In the genomic region with DNA sequence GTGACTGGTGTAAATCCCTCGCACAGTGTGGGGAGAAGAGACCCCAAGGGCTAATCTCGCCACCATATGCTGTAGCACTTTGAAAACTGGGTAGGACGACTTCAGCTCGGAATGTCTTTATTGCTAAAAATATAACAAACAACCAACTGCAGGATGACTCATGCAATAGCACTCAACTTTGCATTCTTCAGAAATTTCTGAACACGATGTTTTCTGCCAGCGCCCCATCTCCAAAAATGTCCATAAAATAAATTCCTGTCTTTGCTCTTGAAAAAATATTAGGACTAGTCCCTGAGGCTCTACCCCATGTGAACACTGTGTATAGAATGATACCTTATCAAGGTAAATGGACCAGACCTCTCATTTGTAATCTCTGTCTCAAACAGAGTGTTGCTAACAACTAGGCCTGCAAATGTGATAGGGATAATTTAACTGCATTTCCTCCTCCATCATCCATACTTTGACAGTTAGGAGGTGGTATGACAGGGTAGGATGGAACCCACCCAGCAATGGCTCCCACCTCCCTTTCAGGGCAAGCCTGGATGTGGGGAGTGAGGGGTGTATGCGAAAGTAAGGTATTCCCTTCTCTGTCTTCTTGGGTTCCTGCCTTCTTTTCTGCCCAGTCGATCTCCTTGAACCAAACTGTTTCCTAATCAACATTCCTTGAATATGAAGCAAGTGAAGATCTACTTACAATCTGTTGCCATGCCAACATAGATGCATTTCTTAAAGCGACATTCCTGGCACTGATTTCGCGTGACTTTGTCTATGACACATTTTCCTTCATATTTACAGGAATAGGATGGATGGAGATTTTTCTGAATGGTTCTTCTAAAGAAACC, we compare ENCODE assay signal across 8 cellular contexts.
DNase-seq lines count a peak whose midpoint lies in the region; ATAC-seq and TF ChIP-seq lines count a peak whose summit lies in the region.

No MANE protein-coding gene starts in this region.

- no peak overlapping the region for H3K4me3 ChIP-seq in left ventricle myocardium inferior
- H3K4me3 ChIP-seq in suprapubic skin: no peak overlapping the region

- no peak for TF ChIP-seq EP300 in suprapubic skin (IDR thresholded peaks at IDR 0.05)

- peak in 1 of 2 donors; percentile 7 for TF ChIP-seq POLR2A in suprapubic skin (IDR thresholded peaks at IDR 0.05)

- H3K9me3 ChIP-seq in left ventricle myocardium inferior (replicated peaks): no peaks in the 10 kb centered on the region
- H3K9me3 ChIP-seq in suprapubic skin: no peaks in the 10 kb centered on the region

- H3K27me3 ChIP-seq in left ventricle myocardium inferior (ENCODE audit: low read depth): no peaks in the 10 kb centered on the region
- no peaks in the 10 kb centered on the region for H3K27me3 ChIP-seq in suprapubic skin

- intact Hi-C loops in left ventricle myocardium inferior (cut with micrococcal nuclease): no loop called here

- H3K36me3 ChIP-seq in left ventricle myocardium inferior (peaks cover 5% of the 10 kb centered on the region), suprapubic skin (peaks cover 13% of the 10 kb centered on the region)

- no peak overlapping the region for H3K27ac Mint-ChIP-seq in WTC11
- H3K27ac Mint-ChIP-seq in effector memory CD8-positive, alpha-beta T cell: no peak overlapping the region

- CTCF ChIA-PET in WTC11 (lab: Charles Lee): interaction anchor here (0.6 to 1.1 kb wide), 3 partner anchors 10 to 52 kb away, joined by 3 to 4 read pairs (median 4); no protein-coding TSS in a partner anchor

- POLR2A ChIA-PET in WTC11 (lab: Charles Lee): no interaction called here

- no peak overlapping the region for H3K4me3 Mint-ChIP-seq in WTC11
- H3K4me3 Mint-ChIP-seq in effector memory CD8-positive, alpha-beta T cell: no peak overlapping the region

- DNase-seq in HCEC 1CT (peak; percentile 98), amniotic epithelial cell (ENCODE audit: low read depth) (peak; percentile 88), left ventricle myocardium inferior (no peak), suprapubic skin (ENCODE audit: low spot score in 2 of 2) (no peak), WTC11 (ENCODE audit: low spot score) (no peak), HK-2 (ENCODE audit: unreplicated experiment) (no peak)
- no peak for DNase-seq in effector memory CD8-positive, alpha-beta T cell

- no peaks in the 10 kb centered on the region for H3K9me3 Mint-ChIP-seq in WTC11
- H3K9me3 Mint-ChIP-seq in effector memory CD8-positive, alpha-beta T cell: no peaks in the 10 kb centered on the region

- 50% methylated on average over 11 of the region's 11 CpGs for whole genome bisulfite sequencing in suprapubic skin

- no peaks in the 10 kb centered on the region for H3K36me3 Mint-ChIP-seq in WTC11
- no peaks in the 10 kb centered on the region for H3K36me3 Mint-ChIP-seq in effector memory CD8-positive, alpha-beta T cell (ENCODE audit: insufficient read depth)

- H3K27me3 Mint-ChIP-seq in WTC11 (ENCODE audit: low read depth): no peaks in the 10 kb centered on the region
- H3K27me3 Mint-ChIP-seq in effector memory CD8-positive, alpha-beta T cell: no peaks in the 10 kb centered on the region

- TF ChIP-seq CTCF in left ventricle myocardium inferior (IDR thresholded peaks at IDR 0.05; ENCODE audit: borderline replicate concordance) (no peak), suprapubic skin (IDR thresholded peaks at IDR 0.05) (no peak), WTC11 (IDR thresholded peaks at IDR 0.05) (no peak)

- peaks cover 15% of the 10 kb centered on the region for H3K4me1 Mint-ChIP-seq in WTC11
- H3K4me1 Mint-ChIP-seq in effector memory CD8-positive, alpha-beta T cell (ENCODE audit: low read depth in 2 of 2): no peaks in the 10 kb centered on the region

- ATAC-seq in GM19328 (IDR thresholded peaks at IDR 0.05; ENCODE audit: unreplicated experiment) (no peak), WTC11 (no peak; the same call in 1 of the 2 replicates)
- no peak for ATAC-seq in effector memory CD8-positive, alpha-beta T cell (replicated peaks)

- H3K4me1 ChIP-seq in left ventricle myocardium inferior (peaks cover 20% of the 10 kb centered on the region), suprapubic skin (peaks cover 6% of the 10 kb centered on the region)

- peak overlapping the region; percentile 57 for H3K27ac ChIP-seq in left ventricle myocardium inferior (replicated peaks)
- H3K27ac ChIP-seq in suprapubic skin: peak overlapping the region; percentile 34

TF ChIP-seq in WTC11, 78 proteins besides CTCF, POLR2A, EP300 and RAD21:
- TF ChIP-seq ZNF416 (CRISPR knock-in tag; IDR thresholded peaks at IDR 0.05) (no peak), CREM (CRISPR knock-in tag; IDR thresholded peaks at IDR 0.05) (no peak), SMAD3 (CRISPR knock-in tag; IDR thresholded peaks at IDR 0.05; ENCODE audit: borderline replicate concordance) (no peak), ZBTB21 (CRISPR knock-in tag; IDR thresholded peaks at IDR 0.05; ENCODE audit: borderline replicate concordance) (no peak), IRF2 (CRISPR knock-in tag; IDR thresholded peaks at IDR 0.05; ENCODE audit: borderline replicate concordance, low read depth) (no peak), TEAD1 (CRISPR knock-in tag; IDR thresholded peaks at IDR 0.05) (no peak)

Comparison
In these comparisons a context has a peak if more than half of its experiments do, and no peak if none do; other contexts are left out.
1. DNase-seq: peak in HCEC 1CT (single experiment) and amniotic epithelial cell (single experiment); none in left ventricle myocardium inferior (single experiment), suprapubic skin (0 of 2), WTC11 (single experiment), HK-2 (single experiment) and effector memory CD8-positive, alpha-beta T cell (0 of 3).